ENCODE assay signal across 11 cellular contexts in the genomic region with DNA sequence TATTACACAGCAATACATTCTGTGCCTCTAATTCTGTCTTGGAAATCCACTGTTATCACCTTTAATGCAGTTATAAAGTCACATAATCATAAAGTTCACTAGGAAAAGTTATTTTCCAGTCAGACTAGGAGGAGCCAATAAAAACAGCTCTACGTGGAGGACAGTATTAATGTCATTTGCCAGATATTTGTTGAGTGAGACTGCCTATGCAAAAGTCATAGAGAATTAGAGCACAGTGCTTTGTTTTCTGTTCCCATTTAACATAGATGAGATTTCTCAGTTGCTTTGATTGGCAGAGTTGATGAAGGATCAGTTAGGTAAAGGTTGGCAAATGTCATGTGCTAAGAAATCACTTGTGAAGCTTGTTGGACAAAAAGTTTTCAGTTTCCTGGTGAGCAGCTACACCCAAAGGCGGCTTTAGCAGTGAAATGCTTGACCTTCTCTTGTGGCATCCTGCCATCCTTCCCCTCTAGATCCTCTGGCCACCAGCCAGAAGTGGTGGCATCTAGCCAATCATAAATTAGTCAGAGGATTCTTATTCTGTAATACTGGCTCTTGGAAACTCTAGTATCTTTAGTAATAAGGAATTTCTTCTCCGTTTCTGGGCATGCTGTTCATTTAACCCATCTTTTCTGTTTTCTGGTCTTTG. TPM values are rescaled to one million over a fixed set of nuclear protein-coding genes. Genes with fewer than 3 reads are reported as not detected.
DNase-seq lines count a peak whose midpoint lies in the region; ATAC-seq and TF ChIP-seq lines count a peak whose summit lies in the region.
"Had no signal": no experiment of that assay in that cellular context is flagged by ENCODE, and none has a peak within 500 bp of the region (broad histone marks: within the 10 kb centered on the region; RNA-seq: fewer than 3 reads in every experiment).

No MANE protein-coding gene starts in this region.

- intact Hi-C loops in sigmoid colon (cut with DNase I) = no loop called here

- in situ Hi-C loops in G401 (cut with HindIII; ENCODE audit: low sequenced_read_pairs) = no loop called here

- H3K4me1 ChIP-seq in SJCRH30 (peaks cover 14% of the 10 kb centered on the region), sigmoid colon (peaks cover 0 to 38% (median 36%) of the 10 kb centered on the region in 4 donors)

- ATAC-seq in GM21786 (IDR thresholded peaks at IDR 0.05; ENCODE audit: unreplicated experiment) (no peak), GM19035 (IDR thresholded peaks at IDR 0.05; ENCODE audit: unreplicated experiment) (no peak), left lobe of liver (no peak)

- H3K9me3 ChIP-seq in SJCRH30 (replicated peaks) (peaks cover 5% of the 10 kb centered on the region; the same call in 1 of the 2 replicates), sigmoid colon (no peaks in the 10 kb centered on the region)
- H3K9me3 ChIP-seq: psoas muscle had no signal

- TF ChIP-seq POLR2A in sigmoid colon (IDR thresholded peaks at IDR 0.05) = no peak

- no peak for TF ChIP-seq EP300 in sigmoid colon (IDR thresholded peaks at IDR 0.05)

- no peak overlapping the region for H3K4me3 ChIP-seq in SJCRH30
- H3K4me3 ChIP-seq in fibroblast of villous mesenchyme (ENCODE audit: low read depth, low read length) = no peak overlapping the region
- H3K4me3 ChIP-seq in sigmoid colon = no peak overlapping the region
- H3K4me3 ChIP-seq: cardiac muscle cell, psoas muscle had no signal

- peak; percentile 44 for DNase-seq in G401 (ENCODE audit: low spot score)
- peak; percentile 49 to 69 for DNase-seq in SJCRH30
- DNase-seq in fibroblast of villous mesenchyme (ENCODE audit: low read depth) = peak; percentile 75
- peak; percentile 77 for DNase-seq in sigmoid colon
- no peak for DNase-seq in HuH-7 (ENCODE audit: low spot score)
- DNase-seq in left lobe of liver (ENCODE audit: low spot score) = no peak
- DNase-seq: NCI-H82 had no signal

- H3K27ac ChIP-seq in SJCRH30 (no peak overlapping the region), sigmoid colon (peak overlapping the region; percentile 23 to 36 (median 30))
- H3K27ac ChIP-seq: cardiac muscle cell, psoas muscle had no signal

- H3K27me3 ChIP-seq in SJCRH30 (no peaks in the 10 kb centered on the region), sigmoid colon (no peaks in the 10 kb centered on the region)
- H3K27me3 ChIP-seq: cardiac muscle cell had no signal

- H3K36me3 ChIP-seq in SJCRH30 = peaks cover 33% of the 10 kb centered on the region
- H3K36me3 ChIP-seq in sigmoid colon = no peaks in the 10 kb centered on the region
- H3K36me3 ChIP-seq: cardiac muscle cell had no signal

- WGBS in sigmoid colon, 2 donors = 17 to 45% methylated on average over 3 of the region's 3 CpGs

- TF ChIP-seq CTCF in fibroblast of villous mesenchyme (IDR thresholded peaks at IDR 0.05; ENCODE audit: insufficient read depth, low read depth, low read length) (no peak), sigmoid colon (IDR thresholded peaks at IDR 0.05) (no peak)

RNA-seq across cellular contexts. Expression of gene BCKDHB, which starts 37.0 kb away (rescaled TPM):
- total RNA-seq in G401 (2014; rRNA removed; shearing (Covaris generic)) = 33.2 and 46.5 TPM in 2 replicates
- total RNA-seq in SJCRH30 (2014; rRNA removed; shearing (Covaris generic)) = 24.2 and 26.8 TPM in 2 replicates
- 7.4 and 11.7 TPM in 2 replicates for total RNA-seq in fibroblast of villous mesenchyme
- total RNA-seq in sigmoid colon = 10 to 100 TPM; 15.1 to 20.4 (median 18.6) TPM
- polyA plus RNA-seq in sigmoid colon = 10 to 100 TPM; 15.4 to 43.2 (median 41.4) TPM
- 64.9 TPM for total RNA-seq in left lobe of liver

Comparison
In these comparisons a context has a peak if more than half of its experiments do, and no peak if none do; other contexts are left out.
1. DNase-seq: peak in G401 (single experiment), SJCRH30 (2 of 2), fibroblast of villous mesenchyme (single experiment) and sigmoid colon (single experiment); none in HuH-7 (single experiment) and left lobe of liver (single experiment).